18 cellular contexts compared by ENCODE assay signal in the genomic region with DNA sequence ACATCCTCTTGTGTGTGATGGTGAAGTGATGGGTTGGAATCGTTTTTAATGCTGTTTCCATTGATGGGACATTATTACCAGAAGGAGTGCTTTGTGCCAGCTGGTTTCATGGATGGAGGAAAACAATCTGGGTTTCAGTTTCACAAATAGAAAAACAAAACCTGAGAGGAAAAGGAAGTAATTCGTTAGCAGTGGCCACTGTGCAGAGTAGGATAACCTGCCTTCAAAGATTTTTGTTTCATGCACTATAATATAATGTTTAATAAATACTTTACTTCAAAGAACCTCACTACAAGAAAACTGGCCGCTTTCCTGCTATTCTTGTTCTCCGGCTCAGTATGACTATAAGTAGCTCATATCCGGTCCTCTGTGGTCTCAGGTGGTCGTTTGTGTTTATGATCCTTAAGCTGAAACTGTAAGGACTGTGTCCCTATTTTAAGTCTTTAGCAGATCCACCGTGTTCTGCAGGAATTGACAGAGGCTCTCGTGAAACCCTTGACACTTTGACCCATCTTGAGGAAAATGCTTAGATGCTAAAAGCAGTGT.
A peak's percentile ranks its signal among the peaks of the same experiment; 100 is the strongest.
DNase-seq lines count a peak whose midpoint lies in the region; TF ChIP-seq lines count a peak whose summit lies in the region.
"Had no signal": no experiment of that assay in that cellular context is flagged by ENCODE, and none has a peak within 500 bp of the region (broad histone marks: within the 10 kb centered on the region; RNA-seq: fewer than 3 reads in every experiment).

No MANE protein-coding gene starts in this region.

- H3T11ph ChIP-seq in H9 (ENCODE audit: low read length): no peak overlapping the region

- H3K79me2 ChIP-seq in H9 (ENCODE audit: insufficient read depth, low read length): no peaks in the 10 kb centered on the region

- no peaks in the 10 kb centered on the region for H3K27me3 Mint-ChIP-seq in activated CD4-positive, alpha-beta T cell treated with anti-CD3 and anti-CD28 coated beads, Interleukin-2, amount 10 ng/mL, durations not matched to agents 24 days and 14 days
- H3K27me3 Mint-ChIP-seq in H9 (ENCODE audit: low read depth) (no peaks in the 10 kb centered on the region), nephron progenitor cell (ENCODE audit: low read depth, poor library complexity) (no peaks in the 10 kb centered on the region)
- no peaks in the 10 kb centered on the region for H3K27me3 Mint-ChIP-seq in activated T-helper 1 cell treated with anti-CD3 and anti-CD28 coated beads, Interleukin-12 subunit alpha, Interleukin-12 subunit beta, Interleukin-2, Interleukin-4 antibody, amounts not matched to agents 30 ng/mL and 10 ng/mL and 1 ng/mL, durations not matched to agents 14 hours and 24 hours and 36 hours (ENCODE audit: insufficient read depth)
- H3K27me3 Mint-ChIP-seq: activated CD4-positive, alpha-beta T cell treated with anti-CD3 and anti-CD28 coated beads, Interleukin-2, amount 10 ng/mL, durations not matched to agents 7 days and 5 days; CD4-positive, alpha-beta T cell had no signal

- no peak overlapping the region for H4K8ac ChIP-seq in H9 (replicated peaks; ENCODE audit: insufficient read length, low read depth, low read length)

- no peaks in the 10 kb centered on the region for H3K36me3 Mint-ChIP-seq in activated CD4-positive, alpha-beta T cell treated with anti-CD3 and anti-CD28 coated beads, Interleukin-2, amount 10 ng/mL, durations not matched to agents 24 days and 14 days (ENCODE audit: low read depth)
- peaks cover 0 to 5% (median 1%) of the 10 kb centered on the region in 3 experiments; a peak in 2 of 7 replicates for H3K36me3 Mint-ChIP-seq in H9 (ENCODE audit: insufficient read depth in 1 of 3, low read depth in 3 of 3)
- H3K36me3 Mint-ChIP-seq in activated T-helper 1 cell treated with anti-CD3 and anti-CD28 coated beads, Interleukin-12 subunit alpha, Interleukin-12 subunit beta, Interleukin-2, Interleukin-4 antibody, amounts not matched to agents 30 ng/mL and 10 ng/mL and 1 ng/mL, durations not matched to agents 14 hours and 24 hours and 36 hours (ENCODE audit: low read depth): peaks cover 8% of the 10 kb centered on the region
- no peaks in the 10 kb centered on the region for H3K36me3 Mint-ChIP-seq in nephron progenitor cell (ENCODE audit: low read depth)

- peak overlapping the region; percentile 34 for H3K9ac ChIP-seq in H9 (ENCODE audit: extremely low read depth, insufficient read length, low read length)

- no peaks in the 10 kb centered on the region for H3K9me3 ChIP-seq in H9 (ENCODE audit: control insufficient read depth, low read depth, low read length)
- H3K9me3 ChIP-seq: stomach had no signal

- no peak overlapping the region for H3K56ac ChIP-seq in H9 (ENCODE audit: insufficient read length, low read depth, low read length)

- no peaks in the 10 kb centered on the region for H3K9me3 Mint-ChIP-seq in activated CD4-positive, alpha-beta T cell treated with anti-CD3 and anti-CD28 coated beads, Interleukin-2, amount 10 ng/mL, durations not matched to agents 24 days and 14 days
- H3K9me3 Mint-ChIP-seq in H9: peaks cover 0 to 3% of the 10 kb centered on the region in 2 experiments; a peak in 1 of 5 replicates
- no peaks in the 10 kb centered on the region for H3K9me3 Mint-ChIP-seq in activated T-helper 1 cell treated with anti-CD3 and anti-CD28 coated beads, Interleukin-12 subunit alpha, Interleukin-12 subunit beta, Interleukin-2, Interleukin-4 antibody, amounts not matched to agents 30 ng/mL and 10 ng/mL and 1 ng/mL, durations not matched to agents 14 hours and 24 hours and 36 hours
- no peaks in the 10 kb centered on the region for H3K9me3 Mint-ChIP-seq in nephron progenitor cell
- H3K9me3 Mint-ChIP-seq: activated CD4-positive, alpha-beta T cell treated with anti-CD3 and anti-CD28 coated beads, Interleukin-2, amount 10 ng/mL, durations not matched to agents 7 days and 5 days; CD4-positive, alpha-beta T cell had no signal

- no peaks in the 10 kb centered on the region for H3K23me2 ChIP-seq in H9 (ENCODE audit: insufficient read length, low read depth, low read length, poor library complexity, severe bottlenecking)

- no peak overlapping the region for H3K4ac ChIP-seq in H9 (ENCODE audit: low read depth, low read length)

- no peaks in the 10 kb centered on the region for H3K27me3 ChIP-seq in H9 (ENCODE audit: insufficient read depth, low read length)
- H3K27me3 ChIP-seq: stomach had no signal

- no peak overlapping the region for H3K23ac ChIP-seq in H9 (ENCODE audit: insufficient read length, low read depth, low read length)

- H2BK15ac ChIP-seq in H9 (ENCODE audit: low read depth, low read length): no peak overlapping the region

- intact Hi-C loops in activated CD4-positive, alpha-beta T cell treated with anti-CD3 and anti-CD28 coated beads, Interleukin-2, amount 10 ng/mL, durations not matched to agents 24 days and 14 days (cut with micrococcal nuclease): no loop called here
- intact Hi-C loops in activated T-helper 1 cell treated with anti-CD3 and anti-CD28 coated beads, Interleukin-12 subunit alpha, Interleukin-12 subunit beta, Interleukin-2, Interleukin-4 antibody, amounts not matched to agents 30 ng/mL and 10 ng/mL and 1 ng/mL, durations not matched to agents 14 hours and 24 hours and 36 hours (cut with micrococcal nuclease): loop anchor here (2.0 kb wide), 1 partner anchor 23 kb away; no protein-coding TSS in a partner anchor

- H3K4me3 Mint-ChIP-seq in activated CD4-positive, alpha-beta T cell treated with anti-CD3 and anti-CD28 coated beads, Interleukin-2, amount 10 ng/mL, durations not matched to agents 24 days and 14 days: peak overlapping the region; percentile 27
- no peak overlapping the region for H3K4me3 Mint-ChIP-seq in H9
- H3K4me3 Mint-ChIP-seq in activated T-helper 1 cell treated with anti-CD3 and anti-CD28 coated beads, Interleukin-12 subunit alpha, Interleukin-12 subunit beta, Interleukin-2, Interleukin-4 antibody, amounts not matched to agents 30 ng/mL and 10 ng/mL and 1 ng/mL, durations not matched to agents 14 hours and 24 hours and 36 hours: peak overlapping the region; percentile 20
- H3K4me3 Mint-ChIP-seq in nephron progenitor cell: no peak overlapping the region
- H3K4me3 Mint-ChIP-seq: activated CD4-positive, alpha-beta T cell treated with anti-CD3 and anti-CD28 coated beads, Interleukin-2, amount 10 ng/mL, durations not matched to agents 7 days and 5 days; CD4-positive, alpha-beta T cell had no signal

- no peak overlapping the region for H3K4me2 ChIP-seq in H9 (ENCODE audit: insufficient read depth, insufficient read length, low read length)

- H3K27ac ChIP-seq in H9 (ENCODE audit: insufficient read length, low read depth, low read length): no peak overlapping the region
- H3K27ac ChIP-seq: RWPE1, stomach had no signal

- WGBS in H9 (ENCODE audit: extremely low coverage, insufficient read length, low lambda C conversion rate): no CpG with 5 or more reads among the region's 8 CpGs

- H3K27ac Mint-ChIP-seq in activated CD4-positive, alpha-beta T cell treated with anti-CD3 and anti-CD28 coated beads, Interleukin-2, amount 10 ng/mL, durations not matched to agents 24 days and 14 days: no peak overlapping the region
- H3K27ac Mint-ChIP-seq in H9 (no peak overlapping the region; a peak in 1 of 7 replicates), nephron progenitor cell (peak overlapping the region; percentile 58)
- H3K27ac Mint-ChIP-seq in activated T-helper 1 cell treated with anti-CD3 and anti-CD28 coated beads, Interleukin-12 subunit alpha, Interleukin-12 subunit beta, Interleukin-2, Interleukin-4 antibody, amounts not matched to agents 30 ng/mL and 10 ng/mL and 1 ng/mL, durations not matched to agents 14 hours and 24 hours and 36 hours: peak overlapping the region; percentile 33
- H3K27ac Mint-ChIP-seq: CD4-positive, alpha-beta T cell had no signal

- no peak overlapping the region for H2BK20ac ChIP-seq in H9 (ENCODE audit: low read depth, low read length, poor library complexity, severe bottlenecking)

- no peak overlapping the region for H4K5ac ChIP-seq in H9 (ENCODE audit: insufficient read length, low read depth, low read length)

- H3K4me1 ChIP-seq in H9 (ENCODE audit: insufficient read depth, low read length): peaks cover 4% of the 10 kb centered on the region; the same call in 1 of the 2 replicates
- H3K4me1 ChIP-seq: stomach had no signal

- no peak overlapping the region for H3K14ac ChIP-seq in H9 (ENCODE audit: insufficient read depth, low read length)

- no peak overlapping the region for H2AK5ac ChIP-seq in H9 (ENCODE audit: insufficient read length, low read length)

- H2BK120ac ChIP-seq in H9 (ENCODE audit: low read depth, low read length, poor library complexity, severe bottlenecking): no peak overlapping the region

- no peak overlapping the region for H2BK5ac ChIP-seq in H9 (ENCODE audit: insufficient read length, low read length)

- peaks cover 18% of the 10 kb centered on the region for H3K4me1 Mint-ChIP-seq in activated CD4-positive, alpha-beta T cell treated with anti-CD3 and anti-CD28 coated beads, Interleukin-2, amount 10 ng/mL, durations not matched to agents 24 days and 14 days
- H3K4me1 Mint-ChIP-seq in H9 (peaks cover 36 to 41% of the 10 kb centered on the region in 2 experiments), nephron progenitor cell (peaks cover 62% of the 10 kb centered on the region)
- H3K4me1 Mint-ChIP-seq in activated T-helper 1 cell treated with anti-CD3 and anti-CD28 coated beads, Interleukin-12 subunit alpha, Interleukin-12 subunit beta, Interleukin-2, Interleukin-4 antibody, amounts not matched to agents 30 ng/mL and 10 ng/mL and 1 ng/mL, durations not matched to agents 14 hours and 24 hours and 36 hours (ENCODE audit: low read depth): peaks cover 34% of the 10 kb centered on the region

- no peak for DNase-seq in activated CD4-positive, alpha-beta T cell treated with anti-CD3 and anti-CD28 coated beads, Interleukin-2, amount 10 ng/mL, durations not matched to agents 24 days and 14 days
- DNase-seq in activated CD4-positive, alpha-beta T cell treated with anti-CD3 and anti-CD28 coated beads, Interleukin-2, amount 50 U/mL, for 48 hours: no peak
- no peak for DNase-seq in H9
- no peak for DNase-seq in activated T-helper 1 cell treated with anti-CD3 and anti-CD28 coated beads, Interleukin-12 subunit alpha, Interleukin-12 subunit beta, Interleukin-2, Interleukin-4 antibody, amounts not matched to agents 30 ng/mL and 10 ng/mL and 1 ng/mL, durations not matched to agents 14 hours and 24 hours and 36 hours (ENCODE audit: low spot score)
- DNase-seq in nephron progenitor cell: no peak
- no peak for DNase-seq in SKM-1 (lab: John Stamatoyannopoulos, UW; ENCODE audit: unreplicated experiment)
- DNase-seq in HT-29 (ENCODE audit: low spot score): no peak
- no peak for DNase-seq in stimulated activated CD4-positive, alpha-beta T cell treated with anti-CD3 and anti-CD28 coated beads, Interleukin-15, amount 100 ng/mL, for 24 hours
- DNase-seq: ACHN; activated CD4-positive, alpha-beta T cell treated with anti-CD3 and anti-CD28 coated beads, Interleukin-2, amount 10 ng/mL, durations not matched to agents 7 days and 5 days; activated T-cell treated with anti-CD3 and anti-CD28 coated beads, Interleukin-2, amount 50 U/mL, for 48 hours; CD4-positive, alpha-beta T cell; effector memory CD4-positive, alpha-beta T cell; mesendoderm; NCI-H82; retina; stomach had no signal

- H2AFZ ChIP-seq in H9 (ENCODE audit: low read length): no peak overlapping the region

- no peak for TF ChIP-seq CTCF in H9 (conservative IDR thresholded peaks at IDR 0.05)
- no peak for TF ChIP-seq CTCF in nephron progenitor cell (IDR thresholded peaks at IDR 0.05)

- no peak overlapping the region for H2BK12ac ChIP-seq in H9 (ENCODE audit: insufficient read length, low read depth, low read length)

- no peak overlapping the region for H3K18ac ChIP-seq in H9 (ENCODE audit: insufficient read length, low read depth, low read length)

- H4K91ac ChIP-seq in H9 (ENCODE audit: insufficient read length, low read depth, low read length): no peak overlapping the region

- H4K20me1 ChIP-seq in H9 (ENCODE audit: control insufficient read depth, insufficient read depth, insufficient read length): no peaks in the 10 kb centered on the region

- H3K79me1 ChIP-seq in H9 (ENCODE audit: insufficient read depth, low read depth, low read length, poor library complexity, severe bottlenecking): no peaks in the 10 kb centered on the region

Comparison
In these comparisons a context has a peak if more than half of its experiments do, and no peak if none do; other contexts are left out.
1. H3K27ac Mint-ChIP-seq: peak in activated T-helper 1 cell treated with anti-CD3 and anti-CD28 coated beads, Interleukin-12 subunit alpha, Interleukin-12 subunit beta, Interleukin-2, Interleukin-4 antibody, amounts not matched to agents 30 ng/mL and 10 ng/mL and 1 ng/mL, durations not matched to agents 14 hours and 24 hours and 36 hours (single experiment) and nephron progenitor cell (single experiment); none in activated CD4-positive, alpha-beta T cell treated with anti-CD3 and anti-CD28 coated beads, Interleukin-2, amount 10 ng/mL, durations not matched to agents 24 days and 14 days (single experiment) and H9 (0 of 3).
2. H3K4me3 Mint-ChIP-seq: peak in activated CD4-positive, alpha-beta T cell treated with anti-CD3 and anti-CD28 coated beads, Interleukin-2, amount 10 ng/mL, durations not matched to agents 24 days and 14 days (single experiment) and activated T-helper 1 cell treated with anti-CD3 and anti-CD28 coated beads, Interleukin-12 subunit alpha, Interleukin-12 subunit beta, Interleukin-2, Interleukin-4 antibody, amounts not matched to agents 30 ng/mL and 10 ng/mL and 1 ng/mL, durations not matched to agents 14 hours and 24 hours and 36 hours (single experiment); none in H9 (0 of 2) and nephron progenitor cell (single experiment).